1 cellular context compared by ENCODE assay signal in genomic region chr14:100619382-100620305, GRCh38.
TF ChIP-seq lines count a peak whose summit lies in the region.

No MANE protein-coding gene starts in this region.

TF ChIP-seq in H1, 55 proteins besides CTCF, POLR2A, EP300 and RAD21:
- TF ChIP-seq GTF2F1 (IDR thresholded peaks at IDR 0.05; ENCODE audit: borderline replicate concordance, low read depth, low read length) (no peak), EGR1 (IDR thresholded peaks at IDR 0.05; ENCODE audit: borderline replicate concordance, low read depth, low read length) (no peak), SAP30 (IDR thresholded peaks at IDR 0.05; ENCODE audit: insufficient read depth, insufficient replicate concordance, low read length) (no peak), ZNF274 (IDR thresholded peaks at IDR 0.05; ENCODE audit: borderline replicate concordance, extremely low read depth, low read length) (no peak), TCF12 (IDR thresholded peaks at IDR 0.05; ENCODE audit: low read depth, low read length) (no peak), NANOG (IDR thresholded peaks at IDR 0.05; ENCODE audit: insufficient read depth, low read depth, low read length, poor library complexity, severe bottlenecking) (no peak), USF2 (IDR thresholded peaks at IDR 0.05; ENCODE audit: low read length) (no peak), ATF2 (IDR thresholded peaks at IDR 0.05; ENCODE audit: low read length) (no peak), TAF7 (optimal IDR thresholded peaks at IDR 0.05; ENCODE audit: borderline replicate concordance, low read depth, low read length) (no peak), JUND (IDR thresholded peaks at IDR 0.05; ENCODE audit: low read length) (no peak), TEAD4 (IDR thresholded peaks at IDR 0.05; ENCODE audit: low read depth, low read length) (no peak), SP1 (IDR thresholded peaks at IDR 0.05; ENCODE audit: low read depth, low read length) (no peak)
